25 cellular contexts compared by ENCODE assay signal in genomic region chr19:34208485-34208884, GRCh38.
"Had no signal": no experiment of that assay in that cellular context is flagged by ENCODE, and none has a peak within 500 bp of the region (broad histone marks: within the 10 kb centered on the region; RNA-seq: fewer than 3 reads in every experiment).

No MANE protein-coding gene starts in this region.

- H3K36me3 Mint-ChIP-seq: natural killer cell had no signal

- H3K9me3 ChIP-seq: left lung, lower lobe of right lung, ovary, stomach, suprapubic skin, thoracic aorta, tibial artery, upper lobe of right lung had no signal

- H3K27ac ChIP-seq: left lung, lower lobe of right lung, ovary, skin epidermis, stomach, suprapubic skin, thoracic aorta, tibial artery, upper lobe of right lung had no signal

- H3K4me3 ChIP-seq: left lung, lower lobe of right lung, ovary, skin epidermis, stomach, suprapubic skin, thoracic aorta, tibial artery, upper lobe of right lung had no signal

- H3K27me3 ChIP-seq: left lung, ovary, stomach, suprapubic skin, tibial artery, upper lobe of right lung had no signal

- H3K36me3 ChIP-seq: ovary had no signal

- H3K27me3 Mint-ChIP-seq: progenitor cell of endocrine pancreas; stimulated activated naive B cell treated with anti-CD40 and anti-IgM and Interleukin-4, amounts not matched to agents 10 μg/mL and 1 μg/mL and 100 μg/mL, for 72 hours had no signal

- H3K27ac Mint-ChIP-seq: progenitor cell of endocrine pancreas; stimulated activated naive B cell treated with anti-CD40 and anti-IgM and Interleukin-4, amounts not matched to agents 10 μg/mL and 1 μg/mL and 100 μg/mL, for 72 hours had no signal

- DNase-seq: hippocampal formation; kidney; left colon; left lung; lower lobe of right lung; mammary epithelial cell; mesenchymal stem cell; natural killer cell; ovary; right cardiac atrium; stimulated activated CD4-positive, alpha-beta T cell treated with anti-CD3 and anti-CD28 coated beads, Interleukin-12 subunit alpha, Interleukin-12 subunit beta, amount 100 ng/mL, for 4 hours; stimulated activated CD4-positive, alpha-beta T cell treated with anti-CD3 and anti-CD28 coated beads, Interleukin-15, amount 100 ng/mL, for 24 hours; stimulated activated CD4-positive, alpha-beta T cell treated with anti-CD3 and anti-CD28 coated beads, Interleukin-2, amount 100 ng/mL, for 24 hours; stimulated activated CD4-positive, alpha-beta T cell treated with anti-CD3 and anti-CD28 coated beads, Interleukin-4, amount 100 ng/mL, for 1 hour; stimulated activated naive B cell treated with anti-CD40 and anti-IgM and Interleukin-4, amounts not matched to agents 10 μg/mL and 1 μg/mL and 100 μg/mL, for 72 hours; stimulated activated naive CD8-positive, alpha-beta T cell treated with anti-CD3 and anti-CD28 coated beads, Interleukin-15, Interleukin-2, amounts not matched to agents 100 U/mL and 50 U/mL, for 24 hours; stomach; tibial artery; trophoblast cell; upper lobe of right lung had no signal

- H3K9me3 Mint-ChIP-seq: natural killer cell; stimulated activated naive B cell treated with anti-CD40 and anti-IgM and Interleukin-4, amounts not matched to agents 10 μg/mL and 1 μg/mL and 100 μg/mL, for 72 hours had no signal

- H3K4me1 ChIP-seq: left lung, lower lobe of right lung, stomach, suprapubic skin, tibial artery, upper lobe of right lung had no signal

- ATAC-seq: left colon; left lung; lower lobe of right lung; natural killer cell; right cardiac atrium; sciatic nerve; stimulated activated naive B cell treated with anti-CD40 and anti-IgM and Interleukin-4, amounts not matched to agents 10 μg/mL and 1 μg/mL and 100 μg/mL, for 72 hours; stimulated activated naive CD8-positive, alpha-beta T cell treated with anti-CD3 and anti-CD28 coated beads, Interleukin-15, Interleukin-2, amounts not matched to agents 100 U/mL and 50 U/mL, for 24 hours; upper lobe of right lung had no signal

- H3K4me3 Mint-ChIP-seq: natural killer cell; stimulated activated naive B cell treated with anti-CD40 and anti-IgM and Interleukin-4, amounts not matched to agents 10 μg/mL and 1 μg/mL and 100 μg/mL, for 72 hours had no signal
